22 cellular contexts compared by ENCODE assay signal in genomic region chr9:212265-212664, GRCh38. TPM values are rescaled to one million over a fixed set of nuclear protein-coding genes. Genes with fewer than 3 reads are reported as not detected.
DNase-seq lines count a peak whose midpoint lies in the region; ATAC-seq and TF ChIP-seq lines count a peak whose summit lies in the region.
"Had no signal": no experiment of that assay in that cellular context is flagged by ENCODE, and none has a peak within 500 bp of the region (broad histone marks: within the 10 kb centered on the region; RNA-seq: fewer than 3 reads in every experiment).

No MANE protein-coding gene starts in this region.

- H3K27me3 ChIP-seq in OCI-LY3 (ENCODE audit: low read depth, low read length) (0 out of 2 replicates have a peak, but pooled peaks cover 10% of the 10 kb centered on the region), skeletal muscle tissue (ENCODE audit: control insufficient read depth in 3 of 3, insufficient read depth in 3 of 3, low read length in 3 of 3) (peaks cover 0 to 17% (median 0%) of the 10 kb centered on the region in 3 donors)
- H3K27me3 ChIP-seq: body of pancreas had no signal

- peak overlapping the region; percentile 27; the same call in 1 of the 2 replicates for H3K4me2 ChIP-seq in OCI-LY3 (ENCODE audit: low read length)
- H3K4me2 ChIP-seq: KMS-11, neural progenitor cell had no signal

- H3K9ac ChIP-seq in OCI-LY3 (ENCODE audit: low read length) (no peak overlapping the region), skeletal muscle tissue (ENCODE audit: low read depth in 1 of 3, low read length in 3 of 3) (no peak overlapping the region)
- H3K9ac ChIP-seq: KMS-11, neural progenitor cell had no signal

- H3K36me3 ChIP-seq in OCI-LY3 (replicated peaks; ENCODE audit: low read depth, low read length) (no peaks in the 10 kb centered on the region), skeletal muscle tissue (ENCODE audit: control insufficient read depth in 3 of 3, insufficient read depth in 3 of 3, low read length in 3 of 3) (no peaks in the 10 kb centered on the region)
- H3K36me3 ChIP-seq: neural progenitor cell, thoracic aorta had no signal

- H3K9me3 ChIP-seq in OCI-LY3 (ENCODE audit: insufficient read depth, low read length) (no peaks in the 10 kb centered on the region), skeletal muscle tissue (ENCODE audit: control insufficient read depth in 3 of 3, low read length in 3 of 3) (no peaks in the 10 kb centered on the region)
- H3K9me3 ChIP-seq: body of pancreas, thoracic aorta had no signal

- no peak overlapping the region for H3K4me3 Mint-ChIP-seq in naive thymus-derived CD8-positive, alpha-beta T cell
- H3K4me3 Mint-ChIP-seq: activated CD4-positive, alpha-beta T cell treated with anti-CD3 and anti-CD28 coated beads for 36 hours; neural progenitor cell had no signal

- DNase-seq in NOMO-1 treated with DMSO at 0.1 percent for 48 hours (lab: John Stamatoyannopoulos, UW; ENCODE audit: unreplicated experiment) (peak; percentile 47), NOMO-1 treated with dmso at 0.1 percent for 144 hours (lab: John Stamatoyannopoulos, UW; ENCODE audit: unreplicated experiment) (no peak), globus pallidus (ENCODE audit: low spot score) (peak; percentile 49), A172 (ENCODE audit: low spot score) (no peak)
- no peak for DNase-seq in naive thymus-derived CD8-positive, alpha-beta T cell
- DNase-seq: activated CD4-positive, alpha-beta T cell treated with anti-CD3 and anti-CD28 coated beads for 36 hours; activated gamma-delta T cell treated with Interleukin-2 at 50 U/mL for 16 hours; activated T-cell treated with anti-CD3 and anti-CD28 coated beads, Interleukin-2, amount 50 U/mL, for 1 hour; CD4-positive, alpha-beta T cell; NCI-H1092 treated with DMSO at 0.1 percent for 48 hours; NCI-H1930; NCI-H526 treated with DMSO at 0.1 percent for 48 hours; posterior cingulate gyrus; RPMI8226; stimulated activated naive CD8-positive, alpha-beta T cell treated with anti-CD3 and anti-CD28 coated beads, Interleukin-15, Interleukin-2, amounts not matched to agents 100 U/mL and 50 U/mL, for 24 hours had no signal

- POLR2A ChIA-PET in naive thymus-derived CD8-positive, alpha-beta T cell (lab: Charles Lee), result no interaction called here

- ATAC-seq in naive thymus-derived CD8-positive, alpha-beta T cell, result no peak
- ATAC-seq in SK-N-SH treated with all-trans-retinoic acid at 6 μM for 48 hours, result no peak
- ATAC-seq: activated CD4-positive, alpha-beta T cell treated with anti-CD3 and anti-CD28 coated beads for 36 hours; body of pancreas; stimulated activated naive CD8-positive, alpha-beta T cell treated with anti-CD3 and anti-CD28 coated beads, Interleukin-15, Interleukin-2, amounts not matched to agents 100 U/mL and 50 U/mL, for 24 hours had no signal

- peaks cover 0 to 15% (median 9%) of the 10 kb centered on the region in 5 donors for H3K27me3 Mint-ChIP-seq in naive thymus-derived CD8-positive, alpha-beta T cell

- H2AFZ ChIP-seq in OCI-LY3 (ENCODE audit: low read depth, low read length), result no peak overlapping the region
- H2AFZ ChIP-seq: neural progenitor cell had no signal

- H3K9me3 Mint-ChIP-seq in naive thymus-derived CD8-positive, alpha-beta T cell, result no peaks in the 10 kb centered on the region
- H3K9me3 Mint-ChIP-seq: CD4-positive, alpha-beta T cell; neural progenitor cell had no signal

- H3K4me1 ChIP-seq in OCI-LY3 (ENCODE audit: low read length), result peaks cover 20% of the 10 kb centered on the region
- H3K4me1 ChIP-seq in skeletal muscle tissue (ENCODE audit: control insufficient read depth in 3 of 3, insufficient read depth in 3 of 3, low read length in 3 of 3), result peaks cover 3 to 6% (median 4%) of the 10 kb centered on the region in 3 donors

- H3K27ac ChIP-seq in OCI-LY3 (ENCODE audit: low read length) (no peak overlapping the region), skeletal muscle tissue (ENCODE audit: low read depth, low read length) (peak overlapping the region; percentile 49)
- H3K27ac ChIP-seq: KMS-11, neural progenitor cell, thoracic aorta had no signal

- H3K79me2 ChIP-seq in OCI-LY3 (ENCODE audit: low read length), result no peaks in the 10 kb centered on the region

- H3K4me3 ChIP-seq in OCI-LY3 (ENCODE audit: low read length), result no peak overlapping the region
- no peak overlapping the region for H3K4me3 ChIP-seq in skeletal muscle tissue (ENCODE audit: low read length in 3 of 3)
- H3K4me3 ChIP-seq: body of pancreas, neural progenitor cell, thoracic aorta had no signal

- no peak overlapping the region for H3K27ac Mint-ChIP-seq in naive thymus-derived CD8-positive, alpha-beta T cell
- H3K27ac Mint-ChIP-seq: activated CD4-positive, alpha-beta T cell treated with anti-CD3 and anti-CD28 coated beads for 36 hours; CD4-positive, alpha-beta T cell; neural progenitor cell had no signal

- peaks cover 1 to 23% (median 11%) of the 10 kb centered on the region in 4 donors for H3K4me1 Mint-ChIP-seq in naive thymus-derived CD8-positive, alpha-beta T cell

- no peaks in the 10 kb centered on the region for H4K20me1 ChIP-seq in OCI-LY3 (ENCODE audit: insufficient read depth, low read length)

- no peak for TF ChIP-seq CTCF in OCI-LY3 (IDR thresholded peaks at IDR 0.05; ENCODE audit: low read depth, low read length)

- H3K36me3 Mint-ChIP-seq in naive thymus-derived CD8-positive, alpha-beta T cell, result no peaks in the 10 kb centered on the region
- H3K36me3 Mint-ChIP-seq: neural progenitor cell had no signal

TF ChIP-seq in SK-N-SH treated with all-trans-retinoic acid at 6 μM for 48 hours, 23 proteins besides CTCF, POLR2A, EP300 and RAD21:
- TF ChIP-seq ISL1 (CRISPR knock-in tag; IDR thresholded peaks at IDR 0.05) (no peak), RARB (CRISPR knock-in tag; IDR thresholded peaks at IDR 0.05) (no peak), PPARA (CRISPR knock-in tag; IDR thresholded peaks at IDR 0.05; ENCODE audit: borderline replicate concordance) (no peak), SNAI2 (CRISPR knock-in tag; IDR thresholded peaks at IDR 0.05) (no peak)
- TF ChIP-seq, protein P1, sequence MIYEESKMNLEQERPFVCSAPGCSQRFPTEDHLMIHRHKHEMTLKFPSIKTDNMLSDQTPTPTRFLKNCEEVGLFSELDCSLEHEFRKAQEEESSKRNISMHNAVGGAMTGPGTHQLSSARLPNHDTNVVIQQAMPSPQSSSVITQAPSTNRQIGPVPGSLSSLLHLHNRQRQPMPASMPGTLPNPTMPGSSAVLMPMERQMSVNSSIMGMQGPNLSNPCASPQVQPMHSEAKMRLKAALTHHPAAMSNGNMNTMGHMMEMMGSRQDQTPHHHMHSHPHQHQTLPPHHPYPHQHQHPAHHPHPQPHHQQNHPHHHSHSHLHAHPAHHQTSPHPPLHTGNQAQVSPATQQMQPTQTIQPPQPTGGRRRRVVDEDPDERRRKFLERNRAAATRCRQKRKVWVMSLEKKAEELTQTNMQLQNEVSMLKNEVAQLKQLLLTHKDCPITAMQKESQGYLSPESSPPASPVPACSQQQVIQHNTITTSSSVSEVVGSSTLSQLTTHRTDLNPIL (CRISPR knock-in tag; IDR thresholded peaks at IDR 0.05; ENCODE audit: low read depth), result no peak

RNA-seq across cellular contexts. Expression of gene DOCK8, which starts 2.4 kb away (rescaled TPM):
- total RNA-seq in skeletal muscle tissue, result 13.0 TPM
- not detected in 2 replicates for total RNA-seq in A172 (2014; rRNA removed; shearing (Covaris generic))
- 100 to 1,000 TPM; 195 to 224 TPM for total RNA-seq in naive thymus-derived CD8-positive, alpha-beta T cell
- polyA plus RNA-seq in naive thymus-derived CD8-positive, alpha-beta T cell, result 10 to 100 TPM; 41.5 to 52.2 (median 45.7) TPM

RNA-seq across cellular contexts. Expression of gene ZNG1A, which starts 33.4 kb away (rescaled TPM):
- total RNA-seq in skeletal muscle tissue, result 25.1 TPM
- 46.0 and 59.8 TPM in 2 replicates for total RNA-seq in A172 (2014; rRNA removed; shearing (Covaris generic))
- total RNA-seq in naive thymus-derived CD8-positive, alpha-beta T cell, result 10 to 100 TPM; 33.7 to 33.8 TPM
- polyA plus RNA-seq in naive thymus-derived CD8-positive, alpha-beta T cell, result 10 to 100 TPM; 16.8 to 29.9 (median 17.3) TPM

Comparison
In these comparisons a context has a peak if more than half of its experiments do, and no peak if none do; other contexts are left out.
1. DNase-seq: peak in NOMO-1 treated with DMSO at 0.1 percent for 48 hours (single experiment) and globus pallidus (single experiment); none in NOMO-1 treated with dmso at 0.1 percent for 144 hours (single experiment), A172 (single experiment) and naive thymus-derived CD8-positive, alpha-beta T cell (0 of 10).
2. RNA of gene DOCK8, which starts 2.4 kb away (total RNA-seq): 195 to 224 TPM in naive thymus-derived CD8-positive, alpha-beta T cell and 13.0 TPM in skeletal muscle tissue (single experiment); not detected in A172; every median in the first group is over 10 times any median in the second.